8 cellular contexts compared by ENCODE assay signal in the genomic region with DNA sequence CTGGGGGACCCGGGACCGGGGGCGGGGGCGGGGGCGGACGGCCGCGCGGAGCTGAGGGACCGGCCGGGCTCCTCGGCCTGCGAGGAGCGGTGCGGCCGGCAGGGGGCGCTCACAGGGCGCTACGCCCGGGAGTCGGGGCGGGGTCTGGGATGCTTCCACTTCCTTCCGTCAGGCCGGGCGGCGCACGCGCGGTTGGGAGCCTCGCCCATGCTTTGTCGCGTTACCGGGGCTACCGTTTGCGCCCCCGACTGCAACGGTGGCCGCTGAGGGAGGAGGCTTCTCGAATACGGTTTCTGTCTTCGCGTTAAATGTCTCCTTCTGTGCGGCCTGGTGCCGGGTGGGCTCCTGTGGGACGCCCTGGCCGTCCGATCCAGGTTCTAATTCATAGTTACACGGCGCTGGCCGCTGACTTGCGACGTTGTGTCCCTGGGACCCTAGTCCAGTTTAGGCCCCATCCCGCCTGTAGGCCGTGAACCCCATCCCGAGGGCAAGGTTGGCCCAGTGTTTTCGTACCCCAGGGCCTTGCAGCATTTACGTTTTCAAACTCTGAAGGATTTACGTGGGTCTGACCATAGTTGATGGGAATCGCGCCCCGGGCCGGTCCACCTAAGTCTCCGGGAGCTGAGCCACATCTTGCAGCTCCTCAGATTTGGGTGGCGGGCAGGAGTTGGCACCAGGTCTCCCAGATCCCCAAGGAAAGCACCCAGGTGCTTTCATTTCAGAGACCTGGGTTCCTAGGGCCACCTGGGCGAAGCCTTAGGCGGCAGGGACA. TPM values are rescaled to one million over a fixed set of nuclear protein-coding genes. Genes with fewer than 3 reads are reported as not detected.
A peak's percentile ranks its signal among the peaks of the same experiment; 100 is the strongest.
DNase-seq lines count a peak whose midpoint lies in the region; ATAC-seq and TF ChIP-seq lines count a peak whose summit lies in the region.

No MANE protein-coding gene starts in this region.

- no peak for TF ChIP-seq EP300 in esophagus muscularis mucosa (IDR thresholded peaks at IDR 0.05)

- peak; percentile 68 for DNase-seq in COR-L47 (lab: John Stamatoyannopoulos, UW)
- peak; percentile 86 for DNase-seq in OCI-M1 (lab: John Stamatoyannopoulos, UW)
- DNase-seq in activated T-cell treated with anti-CD3 and anti-CD28 coated beads, Interleukin-2, amount 50 U/mL, for 48 hours = peak; percentile 86 to 89
- peak; percentile 92 for DNase-seq in esophagus muscularis mucosa (ENCODE audit: extremely low spot score)
- peak; percentile 84 for DNase-seq in myocyte (ENCODE audit: low read depth)
- peak; percentile 76 for DNase-seq in stimulated activated CD8-positive, alpha-beta memory T cell treated with anti-CD3 and anti-CD28 coated beads, Interleukin-7, amount 100 ng/mL, for 24 hours (ENCODE audit: low read depth)

- peak; percentile 11 for TF ChIP-seq POLR2A in esophagus muscularis mucosa (IDR thresholded peaks at IDR 0.05; ENCODE audit: low read depth)

- peak; percentile 41 for ATAC-seq in GM21367 (IDR thresholded peaks at IDR 0.05; ENCODE audit: unreplicated experiment)

- H3K27me3 ChIP-seq in HUES64 (ENCODE audit: insufficient read depth, low read length) (peaks cover 9% of the 10 kb centered on the region), esophagus muscularis mucosa (no peaks in the 10 kb centered on the region)

- intact Hi-C loops in esophagus muscularis mucosa (cut with DNase I) = no loop called here

- peaks cover 27% of the 10 kb centered on the region for H3K36me3 ChIP-seq in HUES64 (ENCODE audit: insufficient read depth, low read length)
- peaks cover 9 to 29% (median 18%) of the 10 kb centered on the region in 4 donors for H3K36me3 ChIP-seq in esophagus muscularis mucosa

- H3K27ac ChIP-seq in HUES64 (ENCODE audit: low read depth, low read length) (peak overlapping the region; percentile 83; the same call in 1 of the 2 replicates), esophagus muscularis mucosa (replicated peaks in 1 of 4) (peak overlapping the region; percentile 87 to 90 (median 90))

- peak; percentile 53 to 87 (median 85) for TF ChIP-seq CTCF in esophagus muscularis mucosa (IDR thresholded peaks at IDR 0.05)

- peak overlapping the region; percentile 83 for H3K9ac ChIP-seq in HUES64 (ENCODE audit: low read depth, low read length)

- no peaks in the 10 kb centered on the region for H3K9me3 ChIP-seq in HUES64 (ENCODE audit: insufficient read depth, low read depth, low read length)
- H3K9me3 ChIP-seq in esophagus muscularis mucosa = no peaks in the 10 kb centered on the region

- H3K4me1 ChIP-seq in HUES64 (ENCODE audit: insufficient read depth, low read length) = peaks cover 9% of the 10 kb centered on the region; the same call in 1 of the 2 replicates
- peaks cover 9 to 20% (median 16%) of the 10 kb centered on the region in 4 donors for H3K4me1 ChIP-seq in esophagus muscularis mucosa

- WGBS in HUES64 = under 1% methylated on average over 66 of the region's 66 CpGs
- WGBS in esophagus muscularis mucosa = 38% methylated on average over 13 of the region's 66 CpGs

- H3K4me3 ChIP-seq in HUES64 (ENCODE audit: low read length) (peak overlapping the region; percentile 95), esophagus muscularis mucosa (peak overlapping the region; percentile 66 to 78 (median 68))

RNA-seq across cellular contexts. Expression of a gene that starts 0.5 kb away (rescaled TPM):
- polyA plus RNA-seq in HUES64 (2013, experiment 1 of 2) = 13.0 TPM
- 12.4 TPM for polyA plus RNA-seq in HUES64 (2013, experiment 2 of 2)
- total RNA-seq in esophagus muscularis mucosa (10 to 100 TPM; 21.0 to 32.0 (median 24.5) TPM), myocyte (19.5 and 31.2 TPM in 2 replicates)
- 16.1 TPM for polyA plus RNA-seq in myocyte (2012)

Comparison
In these comparisons a context has a peak if more than half of its experiments do, and no peak if none do; other contexts are left out.
1. Peak in every context shown above with its lines: DNase-seq, ATAC-seq, H3K4me3 ChIP-seq and H3K27ac ChIP-seq.